1 cellular context compared by ENCODE assay signal in genomic region chr17:79990704-79991103, GRCh38.
TF ChIP-seq lines count a peak whose summit lies in the region.

No MANE protein-coding gene starts in this region.

TF ChIP-seq in A549, 52 proteins besides CTCF, POLR2A, EP300 and RAD21:
- TF ChIP-seq FOXS1 (CRISPR knock-in tag; IDR thresholded peaks at IDR 0.05) (no peak), FOSB (CRISPR knock-in tag; IDR thresholded peaks at IDR 0.05) (no peak), PBX3 (IDR thresholded peaks at IDR 0.05) (no peak), HDAC2 (IDR thresholded peaks at IDR 0.05) (no peak), MYC (IDR thresholded peaks at IDR 0.05; ENCODE audit: borderline replicate concordance, low read length) (no peak), ZSCAN20 (CRISPR knock-in tag; IDR thresholded peaks at IDR 0.05) (no peak), FOSL2 (IDR thresholded peaks at IDR 0.05) (no peak), FOSL2 (CRISPR knock-in tag; IDR thresholded peaks at IDR 0.05) (no peak), POLR2AphosphoS2 (conservative IDR thresholded peaks at IDR 0.05; ENCODE audit: low read length) (no peak), BHLHE40 (IDR thresholded peaks at IDR 0.05; ENCODE audit: low read depth, low read length) (no peak), GATA3 (IDR thresholded peaks at IDR 0.05; ENCODE audit: borderline replicate concordance) (no peak), EHF (CRISPR knock-in tag; IDR thresholded peaks at IDR 0.05) (no peak), SMC3 (IDR thresholded peaks at IDR 0.05) (no peak), JUN (IDR thresholded peaks at IDR 0.05) (no peak), HOXB5 (CRISPR knock-in tag; IDR thresholded peaks at IDR 0.05) (no peak), HMGXB4 (CRISPR knock-in tag; IDR thresholded peaks at IDR 0.05; ENCODE audit: borderline replicate concordance) (no peak), ELK1 (IDR thresholded peaks at IDR 0.05; ENCODE audit: low read depth, low read length) (no peak), RCOR1 (IDR thresholded peaks at IDR 0.05; ENCODE audit: low read depth, low read length) (no peak)
- TF ChIP-seq, protein P1, sequence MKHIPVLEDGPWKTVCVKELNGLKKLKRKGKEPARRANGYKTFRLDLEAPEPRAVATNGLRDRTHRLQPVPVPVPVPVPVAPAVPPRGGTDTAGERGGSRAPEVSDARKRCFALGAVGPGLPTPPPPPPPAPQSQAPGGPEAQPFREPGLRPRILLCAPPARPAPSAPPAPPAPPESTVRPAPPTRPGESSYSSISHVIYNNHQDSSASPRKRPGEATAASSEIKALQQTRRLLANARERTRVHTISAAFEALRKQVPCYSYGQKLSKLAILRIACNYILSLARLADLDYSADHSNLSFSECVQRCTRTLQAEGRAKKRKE (CRISPR knock-in tag; IDR thresholded peaks at IDR 0.05; ENCODE audit: low read depth): no peak
- TF ChIP-seq, protein P2, sequence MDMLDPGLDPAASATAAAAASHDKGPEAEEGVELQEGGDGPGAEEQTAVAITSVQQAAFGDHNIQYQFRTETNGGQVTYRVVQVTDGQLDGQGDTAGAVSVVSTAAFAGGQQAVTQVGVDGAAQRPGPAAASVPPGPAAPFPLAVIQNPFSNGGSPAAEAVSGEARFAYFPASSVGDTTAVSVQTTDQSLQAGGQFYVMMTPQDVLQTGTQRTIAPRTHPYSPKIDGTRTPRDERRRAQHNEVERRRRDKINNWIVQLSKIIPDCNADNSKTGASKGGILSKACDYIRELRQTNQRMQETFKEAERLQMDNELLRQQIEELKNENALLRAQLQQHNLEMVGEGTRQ (IDR thresholded peaks at IDR 0.05): no peak
